In the genomic region with DNA sequence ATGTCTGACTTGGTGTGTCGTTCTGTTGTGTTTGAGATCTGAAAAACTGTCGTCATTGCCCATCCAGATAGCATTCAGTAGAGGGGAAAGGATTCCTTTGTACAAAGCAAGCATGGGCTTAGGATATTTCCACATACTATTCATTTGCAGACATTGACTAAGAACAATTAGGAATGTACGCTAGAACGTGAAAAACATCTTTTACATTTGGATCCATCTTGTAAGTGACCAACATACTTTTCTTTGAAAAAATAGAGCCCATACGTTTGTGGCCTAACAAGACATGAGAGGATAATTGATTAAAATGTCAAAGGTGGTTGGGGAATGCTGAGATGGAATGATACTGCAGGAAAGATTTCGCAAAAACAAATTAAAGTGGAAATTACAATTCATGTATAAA, we compare ENCODE assay signal across 23 cellular contexts.
"Had no signal": no experiment of that assay in that cellular context is flagged by ENCODE, and none has a peak within 500 bp of the region (broad histone marks: within the 10 kb centered on the region; RNA-seq: fewer than 3 reads in every experiment).

No MANE protein-coding gene starts in this region.

- H3K36me3 ChIP-seq: breast epithelium, Peyer's patch, SJSA1 had no signal

- H3K27ac ChIP-seq: breast epithelium, KMS-11, Peyer's patch, SJSA1 had no signal

- DNase-seq: activated CD4-positive, alpha-beta memory T cell treated with anti-CD3 and anti-CD28 coated beads for 36 hours; activated CD4-positive, alpha-beta T cell treated with anti-CD3 and anti-CD28 coated beads, Interleukin-2, amount 10 ng/mL, durations not matched to agents 7 days and 5 days; activated CD4-positive, CD25-positive, alpha-beta regulatory T cell treated with anti-CD3 and anti-CD28 coated beads, Interleukin-2, amount 50 U/mL, for 72 hours; activated CD8-positive, alpha-beta memory T cell treated with anti-CD3 and anti-CD28 coated beads for 24 hours; activated gamma-delta T cell; activated naive CD4-positive, alpha-beta T cell treated with anti-CD3 and anti-CD28 coated beads for 36 hours; activated naive CD8-positive, alpha-beta T cell treated with anti-CD3 and anti-CD28 coated beads for 36 hours; activated T-cell treated with anti-CD3 and anti-CD28 coated beads, Interleukin-2, amount 50 U/mL, for 4 hours; anterior cingulate cortex; central memory CD4-positive, alpha-beta T cell; NCI-H1092; NCI-H1417; NCI-H1930; NCI-H2171; NCI-H226; NCI-H526; NCI-H82; NK-92 treated with Interleukin-12 subunit alpha and Interleukin-12 subunit beta, amount 100 ng/mL, for 24 hours; Peyer's patch; SHP77 had no signal

- H3K9me3 ChIP-seq: breast epithelium, Peyer's patch, SJSA1 had no signal

- H3K4me1 ChIP-seq: breast epithelium, Peyer's patch had no signal

- H3K27me3 ChIP-seq: breast epithelium, Peyer's patch, SJSA1 had no signal

- H3K4me3 ChIP-seq: breast epithelium, Peyer's patch, SJSA1 had no signal
